Comparison of ENCODE assay signal across 21 cellular contexts in genomic region chr18:36595046-36595817, GRCh38.
"Had no signal": no experiment of that assay in that cellular context is flagged by ENCODE, and none has a peak within 500 bp of the region (broad histone marks: within the 10 kb centered on the region; RNA-seq: fewer than 3 reads in every experiment).

No MANE protein-coding gene starts in this region.

- H3K4me1 Mint-ChIP-seq: activated CD4-positive, alpha-beta memory T cell treated with anti-CD3 and anti-CD28 coated beads, Interleukin-2, amount 10 ng/mL, durations not matched to agents 7 days and 5 days; activated CD8-positive, alpha-beta memory T cell treated with anti-CD3 and anti-CD28 coated beads, Interleukin-2, amount 10 ng/mL, durations not matched to agents 7 days and 5 days; stimulated activated naive B cell treated with anti-CD40 and anti-IgM and Interleukin-4, amounts not matched to agents 10 μg/mL and 1 μg/mL and 100 μg/mL, for 72 hours had no signal

- DNase-seq: activated CD4-positive, alpha-beta memory T cell treated with anti-CD3 and anti-CD28 coated beads, Interleukin-2, amount 10 ng/mL, durations not matched to agents 7 days and 5 days; activated CD4-positive, alpha-beta T cell treated with anti-CD3 and anti-CD28 coated beads for 48 hours; activated CD4-positive, CD25-positive, alpha-beta regulatory T cell; activated CD8-positive, alpha-beta memory T cell treated with anti-CD3 and anti-CD28 coated beads, Interleukin-2, amount 10 ng/mL, durations not matched to agents 7 days and 5 days; activated naive CD4-positive, alpha-beta T cell treated with anti-CD3 and anti-CD28 coated beads, Interleukin-2, amount 50 U/mL, for 16 hours; aorta; cerebellar nuclear complex; effector CD8-positive, alpha-beta T cell; islet precursor cell; mammary epithelial cell; midbrain; spleen; stimulated activated CD4-positive, alpha-beta T cell treated with anti-CD3 and anti-CD28 coated beads, Interleukin-4, amount 100 ng/mL, for 4 hours; stimulated activated naive B cell treated with anti-CD40 and anti-IgM and Interleukin-4, amounts not matched to agents 10 μg/mL and 1 μg/mL and 100 μg/mL, for 72 hours; T1000; thyroid gland; uterus had no signal

- H3K27ac ChIP-seq: hepatocyte, neutrophil, spleen, thyroid gland, uterus had no signal

- ATAC-seq: activated CD8-positive, alpha-beta memory T cell treated with anti-CD3 and anti-CD28 coated beads, Interleukin-2, amount 10 ng/mL, durations not matched to agents 7 days and 5 days; left lobe of liver had no signal

- H3K4me3 ChIP-seq: hepatocyte, spleen, thyroid gland, uterus had no signal

- H3K9me3 Mint-ChIP-seq: activated CD4-positive, alpha-beta memory T cell treated with anti-CD3 and anti-CD28 coated beads, Interleukin-2, amount 10 ng/mL, durations not matched to agents 7 days and 5 days; dendritic cell treated with granulocyte-macrophage colony-stimulating factor and Interleukin-4, amounts not matched to agents 40 ng/mL and 50 ng/mL, for 4 days; stimulated activated naive B cell treated with anti-CD40 and anti-IgM and Interleukin-4, amounts not matched to agents 10 μg/mL and 1 μg/mL and 100 μg/mL, for 72 hours had no signal

- H3K4me2 ChIP-seq: hepatocyte had no signal

- H3K9me3 ChIP-seq: neutrophil, spleen, thyroid gland, uterus had no signal

- H3K36me3 ChIP-seq: neutrophil, spleen, thyroid gland, uterus had no signal

- H3K4me3 Mint-ChIP-seq: activated CD4-positive, alpha-beta memory T cell treated with anti-CD3 and anti-CD28 coated beads, Interleukin-2, amount 10 ng/mL, durations not matched to agents 7 days and 5 days; activated CD8-positive, alpha-beta memory T cell treated with anti-CD3 and anti-CD28 coated beads, Interleukin-2, amount 10 ng/mL, durations not matched to agents 7 days and 5 days; dendritic cell treated with granulocyte-macrophage colony-stimulating factor and Interleukin-4, amounts not matched to agents 40 ng/mL and 50 ng/mL, for 4 days; stimulated activated naive B cell treated with anti-CD40 and anti-IgM and Interleukin-4, amounts not matched to agents 10 μg/mL and 1 μg/mL and 100 μg/mL, for 72 hours had no signal

- H3K27me3 ChIP-seq: hepatocyte, neutrophil, spleen, thyroid gland, uterus had no signal

- H3K4me1 ChIP-seq: spleen, thyroid gland, uterus had no signal

- H3K27ac Mint-ChIP-seq: activated CD4-positive, alpha-beta memory T cell treated with anti-CD3 and anti-CD28 coated beads, Interleukin-2, amount 10 ng/mL, durations not matched to agents 7 days and 5 days; activated CD8-positive, alpha-beta memory T cell treated with anti-CD3 and anti-CD28 coated beads, Interleukin-2, amount 10 ng/mL, durations not matched to agents 7 days and 5 days; dendritic cell treated with granulocyte-macrophage colony-stimulating factor and Interleukin-4, amounts not matched to agents 40 ng/mL and 50 ng/mL, for 4 days; stimulated activated naive B cell treated with anti-CD40 and anti-IgM and Interleukin-4, amounts not matched to agents 10 μg/mL and 1 μg/mL and 100 μg/mL, for 72 hours had no signal

- H3K79me2 ChIP-seq: hepatocyte had no signal

- H3K36me3 Mint-ChIP-seq: activated CD8-positive, alpha-beta memory T cell treated with anti-CD3 and anti-CD28 coated beads, Interleukin-2, amount 10 ng/mL, durations not matched to agents 7 days and 5 days; stimulated activated naive B cell treated with anti-CD40 and anti-IgM and Interleukin-4, amounts not matched to agents 10 μg/mL and 1 μg/mL and 100 μg/mL, for 72 hours had no signal

- H2AFZ ChIP-seq: hepatocyte had no signal
